In genomic region chr6:53735896-53736295, GRCh38 we compare ENCODE assay signal across 13 cellular contexts. TPM values are rescaled to one million over a fixed set of nuclear protein-coding genes. Genes with fewer than 3 reads are reported as not detected.
DNase-seq lines count a peak whose midpoint lies in the region; ATAC-seq, FAIRE-seq and TF ChIP-seq lines count a peak whose summit lies in the region.
"Had no signal": no experiment of that assay in that cellular context is flagged by ENCODE, and none has a peak within 500 bp of the region (broad histone marks: within the 10 kb centered on the region; RNA-seq: fewer than 3 reads in every experiment).

No MANE protein-coding gene starts in this region.

- no peak overlapping the region for H3K4me3 ChIP-seq in small intestine (ENCODE audit: low read depth in 1 of 2, low read length in 2 of 2)
- H3K4me3 ChIP-seq in lower lobe of right lung = no peak overlapping the region
- H3K4me3 ChIP-seq: GM23248, neural progenitor cell had no signal

- CTCF ChIA-PET in activated naive CD4-positive, alpha-beta T cell treated with anti-CD3 and anti-CD28 coated beads for 36 hours (lab: Charles Lee) = interaction anchor here (1.8 to 4.9 kb wide), 4 partner anchors 10 to 243 kb away, joined by 4 to 32 read pairs (median 19); no protein-coding TSS in a partner anchor

- H3K9me3 ChIP-seq in T-helper 17 cell (ENCODE audit: control insufficient read depth, low read length, poor library complexity, severe bottlenecking) (no peaks in the 10 kb centered on the region), small intestine (ENCODE audit: control insufficient read depth, low read depth) (no peaks in the 10 kb centered on the region), lower lobe of right lung (no peaks in the 10 kb centered on the region)

- peak; percentile 34 for DNase-seq in activated naive CD4-positive, alpha-beta T cell treated with anti-CD3 and anti-CD28 coated beads for 36 hours
- no peak for DNase-seq in activated naive CD4-positive, alpha-beta T cell treated with anti-CD3 and anti-CD28 coated beads, Interleukin-2, amount 50 U/mL, for 16 hours
- no peak for DNase-seq in T-helper 17 cell
- DNase-seq in small intestine = peak; percentile 42
- DNase-seq in occipital lobe (lab: John Stamatoyannopoulos, UW) = no peak
- no peak for DNase-seq in lower lobe of right lung
- no peak for DNase-seq in NCI-H226
- DNase-seq: GM23248, left colon, NCI-H146 had no signal

- H3K27ac Mint-ChIP-seq in activated naive CD4-positive, alpha-beta T cell treated with anti-CD3 and anti-CD28 coated beads for 36 hours = no peak overlapping the region
- no peak overlapping the region for H3K27ac Mint-ChIP-seq in T-helper 17 cell
- H3K27ac Mint-ChIP-seq: neural progenitor cell had no signal

- no peaks in the 10 kb centered on the region for H3K36me3 Mint-ChIP-seq in activated naive CD4-positive, alpha-beta T cell treated with anti-CD3 and anti-CD28 coated beads for 36 hours (ENCODE audit: low read depth)
- peaks cover 3% of the 10 kb centered on the region for H3K36me3 Mint-ChIP-seq in T-helper 17 cell (ENCODE audit: low read depth)
- H3K36me3 Mint-ChIP-seq: neural progenitor cell had no signal

- ATAC-seq in HG02623 (IDR thresholded peaks at IDR 0.05; ENCODE audit: unreplicated experiment) = peak; percentile 57
- ATAC-seq in T-helper 17 cell = peak; percentile 45
- no peak for ATAC-seq in lower lobe of right lung
- ATAC-seq: left colon had no signal

- no peak overlapping the region for H3K4me3 Mint-ChIP-seq in activated naive CD4-positive, alpha-beta T cell treated with anti-CD3 and anti-CD28 coated beads for 36 hours
- no peak overlapping the region for H3K4me3 Mint-ChIP-seq in T-helper 17 cell
- H3K4me3 Mint-ChIP-seq: neural progenitor cell had no signal

- H3K4me1 ChIP-seq in small intestine (ENCODE audit: control insufficient read depth in 2 of 2, insufficient read depth in 1 of 2, low read depth in 1 of 2, low read length in 1 of 2) (peaks cover 0 to 3% of the 10 kb centered on the region in 2 donors), lower lobe of right lung (no peaks in the 10 kb centered on the region)

- no peaks in the 10 kb centered on the region for H3K9me3 Mint-ChIP-seq in activated naive CD4-positive, alpha-beta T cell treated with anti-CD3 and anti-CD28 coated beads for 36 hours
- H3K9me3 Mint-ChIP-seq: neural progenitor cell had no signal

- H3K27ac ChIP-seq in small intestine (ENCODE audit: low read depth in 1 of 2, low read length in 1 of 2) (no peak overlapping the region), lower lobe of right lung (no peak overlapping the region)
- H3K27ac ChIP-seq: GM23248, neural progenitor cell had no signal

- peaks cover 15% of the 10 kb centered on the region for H3K4me1 Mint-ChIP-seq in activated naive CD4-positive, alpha-beta T cell treated with anti-CD3 and anti-CD28 coated beads for 36 hours (ENCODE audit: low read depth)
- H3K4me1 Mint-ChIP-seq in T-helper 17 cell = peaks cover 18% of the 10 kb centered on the region

- TF ChIP-seq CTCF in lower lobe of right lung (IDR thresholded peaks at IDR 0.05) = no peak

- no peak for FAIRE-seq in small intestine (lab: Jason Lieb, UNC)
- FAIRE-seq: astrocyte had no signal

- intact Hi-C loops in activated naive CD4-positive, alpha-beta T cell treated with anti-CD3 and anti-CD28 coated beads for 36 hours (cut with micrococcal nuclease) = no loop called here
- intact Hi-C loops in lower lobe of right lung (cut with DNase I) = no loop called here

- H3K36me3 ChIP-seq in small intestine (ENCODE audit: control insufficient read depth in 2 of 2, insufficient read depth in 2 of 2, low read length in 2 of 2) (no peaks in the 10 kb centered on the region), lower lobe of right lung (no peaks in the 10 kb centered on the region)
- H3K36me3 ChIP-seq: neural progenitor cell had no signal

- WGBS in small intestine, 3 donors = 51 to 87% (median 64%) methylated on average over 4 of the region's 4 CpGs

- H3K27me3 ChIP-seq in small intestine (ENCODE audit: control insufficient read depth in 2 of 2, insufficient read depth in 2 of 2, low read length in 2 of 2) (no peaks in the 10 kb centered on the region), lower lobe of right lung (ENCODE audit: low read depth) (no peaks in the 10 kb centered on the region)
- H3K27me3 ChIP-seq: neural progenitor cell had no signal

- no peaks in the 10 kb centered on the region for H3K27me3 Mint-ChIP-seq in activated naive CD4-positive, alpha-beta T cell treated with anti-CD3 and anti-CD28 coated beads for 36 hours (ENCODE audit: low read depth)
- H3K27me3 Mint-ChIP-seq in T-helper 17 cell = peaks cover 10% of the 10 kb centered on the region

RNA-seq across cellular contexts. Expression of gene LRRC1, which starts 58.9 kb away (rescaled TPM):
- 1 to 10 TPM; 2.3 to 2.9 TPM for total RNA-seq in activated naive CD4-positive, alpha-beta T cell treated with anti-CD3 and anti-CD28 coated beads for 36 hours
- total RNA-seq in T-helper 17 cell (1 to 10 TPM; 2.5 to 4.0 TPM), occipital lobe (12.0 TPM), lower lobe of right lung (13.4 TPM)
- 10 to 100 TPM; 21.8 to 35.4 (median 35.3) TPM for polyA plus RNA-seq in small intestine

Comparison
In these comparisons a context has a peak if more than half of its experiments do, and no peak if none do; other contexts are left out.
1. DNase-seq: peak in activated naive CD4-positive, alpha-beta T cell treated with anti-CD3 and anti-CD28 coated beads for 36 hours (single experiment) and small intestine (single experiment); none in activated naive CD4-positive, alpha-beta T cell treated with anti-CD3 and anti-CD28 coated beads, Interleukin-2, amount 50 U/mL, for 16 hours (single experiment), T-helper 17 cell (0 of 3), occipital lobe (single experiment), lower lobe of right lung (single experiment) and NCI-H226 (single experiment).
2. ATAC-seq: peak in HG02623 (single experiment) and T-helper 17 cell (single experiment); none in lower lobe of right lung (0 of 2).